18 cellular contexts compared by ENCODE assay signal in the genomic region with DNA sequence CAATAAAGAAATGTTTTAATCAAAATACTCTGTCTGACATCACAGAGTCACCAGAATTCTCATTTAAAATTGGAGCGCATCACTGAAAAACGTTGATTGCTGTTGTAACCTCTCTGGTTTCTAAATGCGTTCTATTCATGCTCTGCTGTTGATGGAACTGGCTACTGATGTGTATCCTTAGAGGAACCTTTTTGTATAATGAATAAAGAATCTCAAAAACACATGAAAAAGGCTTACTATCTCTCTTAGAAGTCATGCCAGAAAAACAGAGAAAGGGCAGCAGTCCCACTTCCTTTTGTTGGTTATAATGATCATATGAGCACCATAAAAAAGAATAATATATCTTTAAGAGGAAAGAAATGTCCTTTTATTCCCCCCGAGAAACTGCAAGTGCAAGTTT.
"Had no signal": no experiment of that assay in that cellular context is flagged by ENCODE, and none has a peak within 500 bp of the region (broad histone marks: within the 10 kb centered on the region; RNA-seq: fewer than 3 reads in every experiment).

No MANE protein-coding gene starts in this region.

- ATAC-seq: gastrocnemius medialis, heart right ventricle, left cardiac atrium, left lung, left ventricle myocardium superior, lower lobe of right lung had no signal

- H3K4me1 ChIP-seq: esophagus muscularis mucosa, foreskin keratinocyte, gastrocnemius medialis, heart right ventricle, left lung, lower lobe of right lung had no signal

- H3K27ac ChIP-seq: coronary artery, dorsolateral prefrontal cortex, esophagus muscularis mucosa, foreskin keratinocyte, gastrocnemius medialis, heart right ventricle, left lung, lower lobe of right lung had no signal

- H3K4me3 ChIP-seq: coronary artery, dorsolateral prefrontal cortex, esophagus muscularis mucosa, gastrocnemius medialis, heart right ventricle, left lung, lower lobe of right lung had no signal

- H3K36me3 ChIP-seq: esophagus muscularis mucosa, gastrocnemius medialis, heart right ventricle, left lung, lower lobe of right lung had no signal

- DNase-seq: dermis blood vessel endothelial cell; dorsolateral prefrontal cortex; effector CD4-positive, alpha-beta T cell; effector memory CD4-positive, alpha-beta T cell; gastrocnemius medialis; glutamatergic neuron; head of caudate nucleus; heart right ventricle; hippocampal formation; left cardiac atrium; left lung; left ventricle myocardium superior; lower lobe of right lung; mesenchymal stem cell; midbrain had no signal

- H3K9me3 ChIP-seq: esophagus muscularis mucosa, gastrocnemius medialis, heart right ventricle, left lung, lower lobe of right lung had no signal

- H3K27me3 ChIP-seq: dorsolateral prefrontal cortex, esophagus muscularis mucosa, foreskin keratinocyte, gastrocnemius medialis, heart right ventricle, left lung had no signal
